ENCODE assay signal across 33 cellular contexts in the genomic region with DNA sequence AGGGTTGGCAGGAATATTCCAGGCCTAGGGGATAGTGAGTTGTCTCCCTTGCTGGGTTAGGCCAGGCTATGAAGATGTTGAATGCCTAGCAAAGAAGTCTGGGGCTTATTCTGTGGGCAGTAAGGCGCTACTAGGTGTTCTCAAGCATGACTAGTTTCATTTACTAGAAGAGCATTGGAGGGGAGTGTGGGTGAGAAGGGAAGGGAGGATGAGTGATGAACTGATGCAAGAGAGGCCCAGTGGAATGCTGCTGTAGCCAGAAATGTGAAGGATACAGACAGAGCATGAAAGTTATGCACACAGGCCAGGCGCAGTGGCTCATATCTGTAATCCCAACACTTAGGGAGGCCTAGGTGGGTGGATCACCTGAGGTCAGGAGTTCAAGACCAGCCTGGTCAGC. TPM values are rescaled to one million over a fixed set of nuclear protein-coding genes. Genes with fewer than 3 reads are reported as not detected.
DNase-seq lines count a peak whose midpoint lies in the region; ATAC-seq, FAIRE-seq and TF ChIP-seq lines count a peak whose summit lies in the region.
"Had no signal": no experiment of that assay in that cellular context is flagged by ENCODE, and none has a peak within 500 bp of the region (broad histone marks: within the 10 kb centered on the region; RNA-seq: fewer than 3 reads in every experiment).

No MANE protein-coding gene starts in this region.

- H2BK5ac ChIP-seq in IMR-90 (ENCODE audit: low read depth, low read length, poor library complexity, severe bottlenecking) = no peak overlapping the region

- no peaks in the 10 kb centered on the region for H3K9me1 ChIP-seq in IMR-90 (ENCODE audit: insufficient read depth, low read length)

- no peaks in the 10 kb centered on the region for H3K4me1 ChIP-seq in IMR-90 (ENCODE audit: control insufficient read depth, insufficient read depth, low read length)
- no peaks in the 10 kb centered on the region for H3K4me1 ChIP-seq in body of pancreas
- peaks cover 14% of the 10 kb centered on the region for H3K4me1 ChIP-seq in foreskin keratinocyte

- H3K27me3 ChIP-seq in IMR-90 (ENCODE audit: control insufficient read depth, insufficient read depth, low read length) (peaks cover 19% of the 10 kb centered on the region), bronchial epithelial cell (ENCODE audit: control insufficient read depth, insufficient read depth, low read length) (peaks cover 1% of the 10 kb centered on the region), body of pancreas (no peaks in the 10 kb centered on the region), foreskin keratinocyte (no peaks in the 10 kb centered on the region), dorsolateral prefrontal cortex (peaks cover 0 to 13% (median 0%) of the 10 kb centered on the region in 45 donors)
- H3K27me3 ChIP-seq: adrenal gland, brain microvascular endothelial cell had no signal

- H2AK5ac ChIP-seq in IMR-90 (ENCODE audit: low read depth, low read length) = no peak overlapping the region

- H4K20me1 ChIP-seq in IMR-90 (ENCODE audit: insufficient read depth, low read length) = no peaks in the 10 kb centered on the region

- TF ChIP-seq POLR2A in IMR-90 (IDR thresholded peaks at IDR 0.05; ENCODE audit: low read depth, low read length) (no peak), body of pancreas (IDR thresholded peaks at IDR 0.05) (no peak)

- no peak overlapping the region for H2BK15ac ChIP-seq in IMR-90 (ENCODE audit: low read depth, low read length)

- H4K91ac ChIP-seq in IMR-90 (ENCODE audit: insufficient read depth, low read depth, low read length) = no peak overlapping the region

- H2BK120ac ChIP-seq in IMR-90 (ENCODE audit: low read depth, low read length) = no peak overlapping the region

- no peak for FAIRE-seq in bronchial epithelial cell (lab: Jason Lieb, UNC)
- FAIRE-seq: endometrium, G401.6, islet of Langerhans had no signal

- 71% methylated on average over 1 of the region's 2 CpGs; no CpG with 5 or more reads in 1 of the 2 experiments for WGBS in IMR-90 (ENCODE audit: extremely low coverage in 2 of 2, insufficient read length in 1 of 2), 2 experiments
- WGBS in body of pancreas, 2 donors = 85 to 98% methylated on average over 2 of the region's 2 CpGs

- no peak overlapping the region for H2AFZ ChIP-seq in IMR-90 (replicated peaks; ENCODE audit: low read length, poor library complexity)

- no peak overlapping the region for H4K5ac ChIP-seq in IMR-90 (ENCODE audit: low read depth, low read length)

- H3K79me1 ChIP-seq in IMR-90 (ENCODE audit: low read depth in 1 of 2, low read length in 2 of 2) = no peaks in the 10 kb centered on the region

- H3K9ac ChIP-seq in IMR-90 (ENCODE audit: low read depth, low read length) = no peak overlapping the region

- POLR2A ChIA-PET in IMR-90 (lab: Charles Lee; ENCODE audit: unreplicated experiment) = no interaction called here

- no peak overlapping the region for H3K4ac ChIP-seq in IMR-90 (ENCODE audit: low read depth, low read length)

- CTCF ChIA-PET in IMR-90 (lab: Yijun Ruan, JAX) = no interaction called here

- no peak for ATAC-seq in IMR-90 (ENCODE audit: low read depth)
- ATAC-seq in body of pancreas = no peak
- no peak for ATAC-seq in foreskin keratinocyte
- ATAC-seq: naive thymus-derived CD4-positive, alpha-beta T cell; PC-3; T-helper 17 cell had no signal

- no peak overlapping the region for H3K4me2 ChIP-seq in IMR-90 (ENCODE audit: low read depth, low read length)

- TF ChIP-seq CTCF in IMR-90 (conservative IDR thresholded peaks at IDR 0.05; ENCODE audit: low read depth, low read length) = no peak
- no peak for TF ChIP-seq CTCF in bronchial epithelial cell (IDR thresholded peaks at IDR 0.05; ENCODE audit: insufficient read depth, low read length, severe bottlenecking)
- TF ChIP-seq CTCF in body of pancreas (IDR thresholded peaks at IDR 0.05) = no peak
- no peak for TF ChIP-seq CTCF in foreskin keratinocyte (conservative IDR thresholded peaks at IDR 0.05)
- TF ChIP-seq CTCF in dorsolateral prefrontal cortex (IDR thresholded peaks at IDR 0.05 in 54 of 56, conservative IDR thresholded peaks at IDR 0.05 in 2 of 56; ENCODE audit: low read depth in 1 of 56, partially characterized antibody in 56 of 56) = no peak

- H4K8ac ChIP-seq in IMR-90 (ENCODE audit: low read depth in 2 of 2, low read length in 2 of 2) = no peak overlapping the region

- no peak overlapping the region for H3K23ac ChIP-seq in IMR-90 (ENCODE audit: low read depth, low read length)

- H2AK9ac ChIP-seq in IMR-90 (replicated peaks; ENCODE audit: low read depth, low read length, poor library complexity) = no peak overlapping the region

- intact Hi-C loops in IMR-90 (cut with micrococcal nuclease) (no loop called here), body of pancreas (cut with DNase I) (no loop called here), dorsolateral prefrontal cortex (cut with DNase I) (no loop called here)

- H3K27ac ChIP-seq in IMR-90 (ENCODE audit: insufficient read depth, low read length) (no peak overlapping the region), skin epidermis (peak overlapping the region in 11 of 21 experiments; percentile 31 to 90 (median 77)), body of pancreas (no peak overlapping the region), foreskin keratinocyte (no peak overlapping the region), dorsolateral prefrontal cortex (no peak overlapping the region)
- H3K27ac ChIP-seq: adrenal gland, brain microvascular endothelial cell had no signal

- dilution Hi-C loops in IMR-90 (cut with HindIII; ENCODE audit: low sequenced_read_pairs, unreplicated experiment) = no loop called here

- H3K36me3 ChIP-seq in IMR-90 (ENCODE audit: control insufficient read depth, insufficient read depth, low read length) = no peaks in the 10 kb centered on the region
- no peaks in the 10 kb centered on the region for H3K36me3 ChIP-seq in bronchial epithelial cell (ENCODE audit: control insufficient read depth, insufficient read depth, low read length)
- no peaks in the 10 kb centered on the region for H3K36me3 ChIP-seq in body of pancreas (replicated peaks in 1 of 2; ENCODE audit: insufficient read depth in 1 of 2, low read depth in 2 of 2)
- H3K36me3 ChIP-seq: adrenal gland, brain microvascular endothelial cell had no signal

- no peak overlapping the region for H3K56ac ChIP-seq in IMR-90 (ENCODE audit: extremely low read depth, insufficient read depth, low read length)

- H3K9me3 ChIP-seq in IMR-90 (ENCODE audit: control insufficient read depth, insufficient read depth, low read length) (no peaks in the 10 kb centered on the region), body of pancreas (no peaks in the 10 kb centered on the region)
- H3K9me3 ChIP-seq: adrenal gland had no signal

- no peak overlapping the region for H3K4me3 ChIP-seq in IMR-90 (ENCODE audit: insufficient read depth, low read depth, low read length)
- H3K4me3 ChIP-seq in bronchial epithelial cell (ENCODE audit: low read depth, low read length) = no peak overlapping the region
- no peak overlapping the region for H3K4me3 ChIP-seq in skin epidermis
- no peak overlapping the region for H3K4me3 ChIP-seq in body of pancreas
- H3K4me3 ChIP-seq in dorsolateral prefrontal cortex = no peak overlapping the region
- H3K4me3 ChIP-seq: adrenal gland had no signal

- BruUV-seq in IMR-90 (replicated peaks; lab: Mats Ljungman, UMichigan) = no TSS peak

- no peak for TF ChIP-seq RAD21 in IMR-90 (IDR thresholded peaks at IDR 0.05; ENCODE audit: low read length)

- DNase-seq in IMR-90 = peak; percentile 38
- DNase-seq in bronchial epithelial cell (ENCODE audit: low read depth) = peak; percentile 49
- DNase-seq in glomerular visceral epithelial cell (ENCODE audit: extremely low spot score) = peak; percentile 40
- DNase-seq in NCI-H2196 (lab: John Stamatoyannopoulos, UW; ENCODE audit: unreplicated experiment) = no peak
- DNase-seq in body of pancreas = no peak
- DNase-seq in foreskin keratinocyte = no peak
- no peak for DNase-seq in dorsolateral prefrontal cortex
- DNase-seq: activated CD4-positive, alpha-beta memory T cell treated with anti-CD3 and anti-CD28 coated beads, Interleukin-2, amount 10 ng/mL, durations not matched to agents 7 days and 5 days; activated CD4-positive, CD25-positive, alpha-beta regulatory T cell treated with anti-CD3 and anti-CD28 coated beads, Interleukin-2, amount 50 U/mL, for 72 hours; activated CD8-positive, alpha-beta memory T cell treated with anti-CD3 and anti-CD28 coated beads, Interleukin-2, amount 50 U/mL, for 48 hours; activated naive CD4-positive, alpha-beta T cell treated with Interleukin-2 at 50 U/mL for 16 hours; adrenal gland; brain microvascular endothelial cell; head of caudate nucleus; midbrain; naive thymus-derived CD4-positive, alpha-beta T cell; NCI-H1105; NCI-H1930; NCI-H2227 treated with DMSO at 0.1 percent for 48 hours; NCI-H69; nucleus accumbens; PC-3; Right ventricle myocardium superior; stimulated activated naive CD4-positive, alpha-beta T cell treated with Interleukin-2 at 50 U/mL for 16 hours; T-helper 17 cell had no signal

- no peak overlapping the region for H3K18ac ChIP-seq in IMR-90 (ENCODE audit: low read depth, low read length)

- H2BK20ac ChIP-seq in IMR-90 (ENCODE audit: low read depth, low read length) = no peak overlapping the region

- H3K14ac ChIP-seq in IMR-90 (replicated peaks; ENCODE audit: low read depth, low read length) = no peak overlapping the region

- in situ Hi-C loops in IMR-90 (cut with MboI; ENCODE audit: low sequenced_read_pairs) = no loop called here

TF ChIP-seq in IMR-90, 13 proteins besides CTCF, POLR2A, EP300 and RAD21 (continues in another document):
- TF ChIP-seq CEBPB (IDR thresholded peaks at IDR 0.05; ENCODE audit: low read depth, low read length) = no peak
- no peak for TF ChIP-seq RCOR1 (IDR thresholded peaks at IDR 0.05; ENCODE audit: insufficient replicate concordance, low read length)
- TF ChIP-seq BHLHE40 (IDR thresholded peaks at IDR 0.05; ENCODE audit: low read depth, low read length) = no peak

RNA-seq across cellular contexts. Expression of gene POU2F3, which starts 33.5 kb away (rescaled TPM):
- total RNA-seq in IMR-90 (2012; rRNA removed) (under 0.01 TPM in 1 of 2 replicates, not detected in the other), bronchial epithelial cell (0.90 TPM in 1 of 2 replicates, not detected in the other), body of pancreas (under 1 TPM in 1 of 2 donors, not detected in 1; 0.26 TPM), foreskin keratinocyte (0.21 and 0.58 TPM in 2 replicates), dorsolateral prefrontal cortex (1 to 10 TPM in 4 of 120 experiments, under 1 TPM in 23, not detected in 93; 0.12 to 2.2 (median 0.46) TPM)
- polyA plus RNA-seq in IMR-90 (2012; rRNA removed) (0.09 and 0.14 TPM in 2 replicates), foreskin keratinocyte (0.17 and 0.27 TPM in 2 replicates)
- 0.08 TPM in 1 of 2 replicates, not detected in the other for polyA plus RNA-seq in IMR-90 (2012; cell fraction: cytosol; rRNA removed)
- polyA plus RNA-seq in IMR-90 (2012; cell fraction: nucleus; rRNA removed; ENCODE audit: low replicate concordance) = 0.02 and 0.06 TPM in 2 replicates
- total RNA-seq: activated CD4-positive, alpha-beta memory T cell treated with anti-CD3 and anti-CD28 coated beads, Interleukin-2, amount 10 ng/mL, durations not matched to agents 7 days and 5 days; liver; pulmonary artery endothelial cell; Right ventricle myocardium superior; T-helper 17 cell; temporal lobe had no signal
- polyA plus RNA-seq: liver; naive thymus-derived CD4-positive, alpha-beta T cell had no signal

RNA-seq across cellular contexts. Expression of gene TLCD5, which starts 51.7 kb away (rescaled TPM):
- 11.5 and 11.7 TPM in 2 replicates for total RNA-seq in IMR-90 (2012; rRNA removed)
- 6.8 and 9.5 TPM in 2 replicates for polyA plus RNA-seq in IMR-90 (2012; rRNA removed)
- 3.3 and 6.1 TPM in 2 replicates for polyA plus RNA-seq in IMR-90 (2012; cell fraction: cytosol; rRNA removed)
- 7.4 and 38.8 TPM in 2 replicates for polyA plus RNA-seq in IMR-90 (2012; cell fraction: nucleus; rRNA removed; ENCODE audit: low replicate concordance)
- 1.7 and 1.8 TPM in 2 replicates for total RNA-seq in bronchial epithelial cell
- 1 to 10 TPM; 3.0 to 3.1 TPM for total RNA-seq in body of pancreas
- 2.7 and 3.4 TPM in 2 replicates for total RNA-seq in foreskin keratinocyte
- 4.1 and 4.2 TPM in 2 replicates for polyA plus RNA-seq in foreskin keratinocyte
- total RNA-seq in dorsolateral prefrontal cortex = 10 to 100 TPM; 10.5 to 31.8 (median 18.5) TPM
- polyA plus RNA-seq: CD14-positive monocyte; naive thymus-derived CD4-positive, alpha-beta T cell had no signal

Comparison
In these comparisons a context has a peak if more than half of its experiments do, and no peak if none do; other contexts are left out.
1. DNase-seq: peak in IMR-90 (single experiment), bronchial epithelial cell (single experiment) and glomerular visceral epithelial cell (single experiment); none in NCI-H2196 (single experiment), body of pancreas (0 of 4), foreskin keratinocyte (0 of 2) and dorsolateral prefrontal cortex (0 of 10).
2. H3K27ac ChIP-seq: peak in skin epidermis (11 of 21); none in IMR-90 (single experiment), body of pancreas (0 of 4), foreskin keratinocyte (single experiment) and dorsolateral prefrontal cortex (0 of 59).